Comparison of ENCODE assay signal across 1 cellular context in genomic region chr7:1562126-1562525, GRCh38.
A peak's percentile ranks its signal among the peaks of the same experiment; 100 is the strongest.
TF ChIP-seq lines count a peak whose summit lies in the region.

No MANE protein-coding gene starts in this region.

TF ChIP-seq in K562, 482 proteins besides CTCF, POLR2A, EP300 and RAD21:
- 0 out of 2 replicates have a peak, but pooled peaks have one; percentile 38 for TF ChIP-seq MAX (CRISPR knock-in tag; IDR thresholded peaks at IDR 0.05)
- peak in 1 of 2 experiments; percentile 34 for TF ChIP-seq E2F6 (IDR thresholded peaks at IDR 0.05; ENCODE audit: borderline replicate concordance in 1 of 2, extremely low read depth in 1 of 2, insufficient read depth in 1 of 2, insufficient read length in 1 of 2, low read depth in 1 of 2, low read length in 1 of 2, poor library complexity in 1 of 2, severe bottlenecking in 1 of 2)
- no peak for TF ChIP-seq EP400 (IDR thresholded peaks at IDR 0.05)
- TF ChIP-seq MNT (conservative IDR thresholded peaks at IDR 0.05): 0 out of 4 replicates have a peak, but pooled peaks of 1 of the 2 experiments have one; percentile 31
- TF ChIP-seq E2F3 (CRISPR knock-in tag; IDR thresholded peaks at IDR 0.05): no peak
- TF ChIP-seq ZNF76 (CRISPR knock-in tag; IDR thresholded peaks at IDR 0.05; ENCODE audit: borderline replicate concordance): no peak
- TF ChIP-seq ZFX (CRISPR knock-in tag; IDR thresholded peaks at IDR 0.05): 0 out of 2 replicates have a peak, but pooled peaks have one; percentile 8
- TF ChIP-seq CXXC5 (CRISPR knock-in tag; IDR thresholded peaks at IDR 0.05): no peak
